In genomic region chr10:47311193-47311899, GRCh38 we compare ENCODE assay signal across 9 cellular contexts. TPM values are rescaled to one million over a fixed set of nuclear protein-coding genes. Genes with fewer than 3 reads are reported as not detected.
DNase-seq lines count a peak whose midpoint lies in the region; ATAC-seq and TF ChIP-seq lines count a peak whose summit lies in the region.
"Had no signal": no experiment of that assay in that cellular context is flagged by ENCODE, and none has a peak within 500 bp of the region (broad histone marks: within the 10 kb centered on the region; RNA-seq: fewer than 3 reads in every experiment).

No MANE protein-coding gene starts in this region.

- H3K36me3 ChIP-seq in esophagus squamous epithelium, result no peaks in the 10 kb centered on the region
- H3K36me3 ChIP-seq in prostate gland, result no peaks in the 10 kb centered on the region

- DNase-seq in HL-60 (ENCODE audit: low read depth in 1 of 2, low spot score in 1 of 2) (peak; percentile 11 to 57), OCI-M1 (lab: John Stamatoyannopoulos, UW) (peak; percentile 42), esophagus squamous epithelium (lab: John Stamatoyannopoulos, UW) (no peak), prostate gland (ENCODE audit: low spot score) (no peak)
- peak; percentile 56 for DNase-seq in activated effector memory CD4-positive, alpha-beta T cell treated with Interleukin-2 at 50 U/mL for 16 hours
- peak; percentile 19 for DNase-seq in stimulated activated CD4-positive, alpha-beta T cell treated with anti-CD3 and anti-CD28 coated beads, Interleukin-1b, Interleukin-23, amount 100 ng/mL, for 48 hours

- intact Hi-C loops in esophagus squamous epithelium (cut with DNase I), result loop anchor here (5.0 kb wide), 1 partner anchor 264 kb away; no protein-coding TSS in a partner anchor
- intact Hi-C loops in prostate gland (cut with DNase I), result loop anchor here (5.0 kb wide), 2 partner anchors 264 to 289 kb away; no protein-coding TSS in a partner anchor

- H3K4me3 ChIP-seq in HL-60 (replicated peaks; ENCODE audit: insufficient read depth, low read length), result no peak overlapping the region
- H3K4me3 ChIP-seq in esophagus squamous epithelium, result no peak overlapping the region
- H3K4me3 ChIP-seq in prostate gland, result no peak overlapping the region
- H3K4me3 ChIP-seq: testis had no signal

- WGBS in esophagus squamous epithelium, 2 donors, result 12 to 32% methylated on average over 7 to 8 of the region's 9 CpGs
- WGBS in prostate gland, result 44% methylated on average over 9 of the region's 9 CpGs

- no peaks in the 10 kb centered on the region for H3K9me3 ChIP-seq in esophagus squamous epithelium
- no peaks in the 10 kb centered on the region for H3K9me3 ChIP-seq in prostate gland
- H3K9me3 ChIP-seq: testis had no signal

- peaks cover 4% of the 10 kb centered on the region for H3K27me3 ChIP-seq in HL-60 (ENCODE audit: insufficient read depth, poor library complexity, severe bottlenecking)
- peaks cover 0 to 22% (median 0%) of the 10 kb centered on the region in 4 donors for H3K27me3 ChIP-seq in esophagus squamous epithelium
- no peaks in the 10 kb centered on the region for H3K27me3 ChIP-seq in prostate gland (replicated peaks; ENCODE audit: insufficient read depth)
- H3K27me3 ChIP-seq: testis had no signal

- H3K4me1 ChIP-seq in esophagus squamous epithelium (peaks cover 10 to 16% (median 11%) of the 10 kb centered on the region in 3 donors), prostate gland (replicated peaks) (no peaks in the 10 kb centered on the region)

- TF ChIP-seq POLR2A in esophagus squamous epithelium (IDR thresholded peaks at IDR 0.05) (no peak), prostate gland (IDR thresholded peaks at IDR 0.05) (no peak)

- no peak for TF ChIP-seq CTCF in HL-60 (IDR thresholded peaks at IDR 0.05; ENCODE audit: insufficient read depth, low read length)
- no peak for TF ChIP-seq CTCF in esophagus squamous epithelium (IDR thresholded peaks at IDR 0.05)
- no peak for TF ChIP-seq CTCF in prostate gland (IDR thresholded peaks at IDR 0.05)

- ATAC-seq in HG02938 (IDR thresholded peaks at IDR 0.05; ENCODE audit: unreplicated experiment), result no peak

- H3K27ac ChIP-seq in HL-60 (replicated peaks) (no peak overlapping the region), esophagus squamous epithelium (peak overlapping the region in 1 of 4 donors; percentile 6), prostate gland (no peak overlapping the region)
- H3K27ac ChIP-seq: testis had no signal

RNA-seq across cellular contexts. Expression of gene GDF2, which starts 10.9 kb away (rescaled TPM):
- total RNA-seq in esophagus squamous epithelium (not detected), prostate gland (not detected)
- total RNA-seq: renal cortical epithelial cell had no signal

RNA-seq across cellular contexts. Expression of gene GDF10, which starts 11.3 kb away (rescaled TPM):
- total RNA-seq in esophagus squamous epithelium (10 to 100 TPM in 1 of 4 donors, under 1 TPM in 3; 0.29 to 12.6 (median 0.57) TPM), prostate gland (10 to 100 TPM in 1 of 2 donors, under 1 TPM in 1; 0.32 to 28.0 TPM)
- total RNA-seq: renal cortical epithelial cell had no signal

RNA-seq across cellular contexts. Expression of gene RBP3, which starts 36.8 kb away (rescaled TPM):
- total RNA-seq in esophagus squamous epithelium, result not detected
- total RNA-seq in prostate gland, result not detected
- total RNA-seq: renal cortical epithelial cell had no signal

Comparison
In these comparisons a context has a peak if more than half of its experiments do, and no peak if none do; other contexts are left out.
1. DNase-seq: peak in HL-60 (2 of 2), OCI-M1 (single experiment), activated effector memory CD4-positive, alpha-beta T cell treated with Interleukin-2 at 50 U/mL for 16 hours (single experiment) and stimulated activated CD4-positive, alpha-beta T cell treated with anti-CD3 and anti-CD28 coated beads, Interleukin-1b, Interleukin-23, amount 100 ng/mL, for 48 hours (single experiment); none in esophagus squamous epithelium (single experiment) and prostate gland (single experiment).